Comparison of ENCODE assay signal across 11 cellular contexts in genomic region chr3:49327485-49327884, GRCh38.
DNase-seq lines count a peak whose midpoint lies in the region; ATAC-seq and TF ChIP-seq lines count a peak whose summit lies in the region.
"Had no signal": no experiment of that assay in that cellular context is flagged by ENCODE, and none has a peak within 500 bp of the region (broad histone marks: within the 10 kb centered on the region; RNA-seq: fewer than 3 reads in every experiment).

No MANE protein-coding gene starts in this region.

- H2AFZ ChIP-seq in parathyroid adenoma, result no peak overlapping the region

- H3K27me3 ChIP-seq in parathyroid adenoma (ENCODE audit: control insufficient read depth, insufficient read depth, low read length), result no peaks in the 10 kb centered on the region

- H3K9me3 ChIP-seq in parathyroid adenoma (ENCODE audit: control insufficient read depth, low read length), result no peaks in the 10 kb centered on the region

- H3K36me3 ChIP-seq in parathyroid adenoma (ENCODE audit: control insufficient read depth, insufficient read depth, low read length), result no peaks in the 10 kb centered on the region

- no peak for ATAC-seq in HG02981 (IDR thresholded peaks at IDR 0.05; ENCODE audit: unreplicated experiment)
- ATAC-seq in GM21515 (IDR thresholded peaks at IDR 0.05; ENCODE audit: unreplicated experiment), result no peak

- H3K4me3 ChIP-seq in NB4 (ENCODE audit: low read depth, low read length) (no peak overlapping the region), parathyroid adenoma (ENCODE audit: low read depth, low read length) (no peak overlapping the region)
- H3K4me3 ChIP-seq: SK-N-MC had no signal

- H3K9ac ChIP-seq in parathyroid adenoma, result no peak overlapping the region

- no peaks in the 10 kb centered on the region for H3K4me1 ChIP-seq in parathyroid adenoma

- TF ChIP-seq POLR2A in NB4 (IDR thresholded peaks at IDR 0.05; ENCODE audit: extremely low read depth, insufficient read length), result no peak

- no peak overlapping the region for H3K4me2 ChIP-seq in parathyroid adenoma (ENCODE audit: low read length)

- H3K79me2 ChIP-seq in parathyroid adenoma, result peaks cover 24% of the 10 kb centered on the region

- TF ChIP-seq CTCF in GM12872 (IDR thresholded peaks at IDR 0.05; ENCODE audit: insufficient read depth, low read depth, low read length) (peak; percentile 38; the same call in 2 of the 3 replicates), NB4 (IDR thresholded peaks at IDR 0.05; ENCODE audit: low read depth, low read length) (no peak), parathyroid adenoma (IDR thresholded peaks at IDR 0.05) (peak; percentile 39)

- peak overlapping the region; percentile 53 for H3K27ac ChIP-seq in epithelial cell of prostate
- H3K27ac ChIP-seq in parathyroid adenoma, result no peak overlapping the region
- H3K27ac ChIP-seq: SK-N-MC had no signal

- DNase-seq in NB4 (ENCODE audit: low read depth) (peak; percentile 16), epithelial cell of prostate (ENCODE audit: low read depth, low spot score) (no peak), NCI-H345 (lab: John Stamatoyannopoulos, UW) (no peak)
- DNase-seq: activated CD4-positive, alpha-beta T cell treated with anti-CD3 and anti-CD28 coated beads, Interleukin-2, amount 50 U/mL, for 48 hours; activated naive CD4-positive, alpha-beta T cell treated with anti-CD3 and anti-CD28 coated beads, Interleukin-2, amount 50 U/mL, for 16 hours; retina had no signal
